Comparison of ENCODE assay signal across 9 cellular contexts in the genomic region with DNA sequence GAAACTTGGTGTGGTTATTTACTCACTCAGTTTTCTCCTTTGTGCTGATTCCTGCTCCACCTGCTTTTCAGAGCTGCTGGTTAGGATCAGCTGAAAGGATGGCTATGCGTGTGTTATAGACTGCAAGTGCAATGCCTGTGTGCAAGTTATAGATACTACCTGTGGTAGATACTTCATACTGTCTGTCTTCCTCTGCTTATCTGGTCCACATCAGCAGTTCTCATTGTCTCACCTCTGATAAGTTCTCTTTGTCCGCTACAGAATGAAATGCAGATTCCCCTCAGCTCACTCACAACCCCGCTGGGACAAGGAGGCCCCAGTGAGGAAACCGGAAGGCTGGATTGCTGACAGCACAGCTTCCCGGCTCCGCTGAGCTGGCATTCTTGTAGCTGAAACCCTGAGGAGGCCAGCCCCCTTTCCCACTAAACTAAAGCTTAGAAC. TPM values are rescaled to one million over a fixed set of nuclear protein-coding genes. Genes with fewer than 3 reads are reported as not detected.
DNase-seq lines count a peak whose midpoint lies in the region; ATAC-seq and TF ChIP-seq lines count a peak whose summit lies in the region.
"Had no signal": no experiment of that assay in that cellular context is flagged by ENCODE, and none has a peak within 500 bp of the region (broad histone marks: within the 10 kb centered on the region; RNA-seq: fewer than 3 reads in every experiment).

No MANE protein-coding gene starts in this region.

- no peaks in the 10 kb centered on the region for H3K4me1 Mint-ChIP-seq in progenitor cell of endocrine pancreas (ENCODE audit: low read depth)

- H3K27ac ChIP-seq in heart right ventricle (peak overlapping the region in 6 of 10 donors; percentile 16 to 91 (median 50)), rectal smooth muscle tissue (ENCODE audit: low read depth, low read length) (peak overlapping the region; percentile 35)

- H3K27me3 ChIP-seq in adipocyte (replicated peaks; ENCODE audit: control insufficient read depth, insufficient read depth, low read length) (no peaks in the 10 kb centered on the region), heart right ventricle (no peaks in the 10 kb centered on the region), rectal smooth muscle tissue (ENCODE audit: control insufficient read depth, insufficient read depth, low read length) (no peaks in the 10 kb centered on the region)
- H3K27me3 ChIP-seq: pancreas had no signal

- intact Hi-C loops in heart right ventricle (cut with DNase I), result no loop called here

- no peak overlapping the region for H3K4me3 Mint-ChIP-seq in progenitor cell of endocrine pancreas (ENCODE audit: low read depth)

- TF ChIP-seq CTCF in heart right ventricle (IDR thresholded peaks at IDR 0.05) (no peak), progenitor cell of endocrine pancreas (IDR thresholded peaks at IDR 0.05; ENCODE audit: unreplicated experiment) (no peak)

- H3K9ac ChIP-seq in adipocyte (ENCODE audit: low read length) (peak overlapping the region; percentile 80), rectal smooth muscle tissue (ENCODE audit: low read length) (no peak overlapping the region)

- H3K9me3 ChIP-seq in adipocyte (ENCODE audit: control insufficient read depth, low read length), result no peaks in the 10 kb centered on the region
- H3K9me3 ChIP-seq in heart right ventricle, result no peaks in the 10 kb centered on the region
- H3K9me3 ChIP-seq: pancreas had no signal

- no peaks in the 10 kb centered on the region for H3K36me3 Mint-ChIP-seq in progenitor cell of endocrine pancreas (ENCODE audit: insufficient read depth)

- H3K27ac Mint-ChIP-seq in progenitor cell of endocrine pancreas, result no peak overlapping the region

- 35 to 42% methylated on average over 6 of the region's 6 CpGs for WGBS in heart right ventricle, 2 donors

- ATAC-seq in heart right ventricle (peak; percentile 39 to 79 (median 60)), HG03175 (IDR thresholded peaks at IDR 0.05; ENCODE audit: unreplicated experiment) (no peak)

- DNase-seq in GDM1 (lab: John Stamatoyannopoulos, UW), result peak; percentile 60
- peak; percentile 95 for DNase-seq in adipocyte (ENCODE audit: low read depth)
- peak; percentile 54 to 60 for DNase-seq in heart right ventricle
- DNase-seq in progenitor cell of endocrine pancreas (ENCODE audit: low spot score, unreplicated experiment), result no peak
- no peak for DNase-seq in NCI-H2171 treated with DMSO at 0.1 percent for 48 hours (lab: John Stamatoyannopoulos, UW)
- DNase-seq in OCI-M2 (lab: John Stamatoyannopoulos, UW; ENCODE audit: unreplicated experiment), result no peak
- DNase-seq: pancreas had no signal

- H3K9me3 Mint-ChIP-seq in progenitor cell of endocrine pancreas (ENCODE audit: low read depth), result no peaks in the 10 kb centered on the region

- peaks cover 49% of the 10 kb centered on the region for H3K4me1 ChIP-seq in adipocyte (ENCODE audit: control insufficient read depth, insufficient read depth, low read length)
- peaks cover 0 to 85% (median 32%) of the 10 kb centered on the region in 9 donors for H3K4me1 ChIP-seq in heart right ventricle
- H3K4me1 ChIP-seq in rectal smooth muscle tissue (ENCODE audit: control insufficient read depth, insufficient read depth, low read length), result peaks cover 7% of the 10 kb centered on the region
- H3K4me1 ChIP-seq: pancreas had no signal

- peaks cover 73% of the 10 kb centered on the region for H3K36me3 ChIP-seq in adipocyte (ENCODE audit: control insufficient read depth, insufficient read depth, low read length, severe bottlenecking)
- H3K36me3 ChIP-seq in heart right ventricle, result peaks cover 0 to 13% (median 0%) of the 10 kb centered on the region in 9 donors
- peaks cover 5% of the 10 kb centered on the region for H3K36me3 ChIP-seq in rectal smooth muscle tissue (ENCODE audit: control insufficient read depth, insufficient read depth, low read length)
- H3K36me3 ChIP-seq: pancreas had no signal

- peak overlapping the region; percentile 23 for H3K4me3 ChIP-seq in adipocyte (ENCODE audit: low read length)
- peak overlapping the region in 3 of 10 donors; percentile 13 to 33 (median 19) for H3K4me3 ChIP-seq in heart right ventricle
- H3K4me3 ChIP-seq in rectal smooth muscle tissue (ENCODE audit: low read length), result no peak overlapping the region
- H3K4me3 ChIP-seq: pancreas had no signal

- H3K27me3 Mint-ChIP-seq in progenitor cell of endocrine pancreas, result no peaks in the 10 kb centered on the region

RNA-seq across cellular contexts. Expression of a gene that starts 37.5 kb away (rescaled TPM):
- total RNA-seq in heart right ventricle, result 100 to 1,000 TPM in 1 of 10 donors, 10 to 100 TPM in 5, 1 to 10 TPM in 4; 5.3 to 118 (median 25.1) TPM
- 10 to 100 TPM; 18.2 to 23.1 TPM for polyA plus RNA-seq in heart right ventricle
- not detected in 2 replicates for total RNA-seq in progenitor cell of endocrine pancreas

Comparison
In these comparisons a context has a peak if more than half of its experiments do, and no peak if none do; other contexts are left out.
1. DNase-seq: peak in GDM1 (single experiment), adipocyte (single experiment) and heart right ventricle (2 of 2); none in progenitor cell of endocrine pancreas (single experiment), NCI-H2171 treated with DMSO at 0.1 percent for 48 hours (single experiment) and OCI-M2 (single experiment).